15 cellular contexts compared by ENCODE assay signal in the genomic region with DNA sequence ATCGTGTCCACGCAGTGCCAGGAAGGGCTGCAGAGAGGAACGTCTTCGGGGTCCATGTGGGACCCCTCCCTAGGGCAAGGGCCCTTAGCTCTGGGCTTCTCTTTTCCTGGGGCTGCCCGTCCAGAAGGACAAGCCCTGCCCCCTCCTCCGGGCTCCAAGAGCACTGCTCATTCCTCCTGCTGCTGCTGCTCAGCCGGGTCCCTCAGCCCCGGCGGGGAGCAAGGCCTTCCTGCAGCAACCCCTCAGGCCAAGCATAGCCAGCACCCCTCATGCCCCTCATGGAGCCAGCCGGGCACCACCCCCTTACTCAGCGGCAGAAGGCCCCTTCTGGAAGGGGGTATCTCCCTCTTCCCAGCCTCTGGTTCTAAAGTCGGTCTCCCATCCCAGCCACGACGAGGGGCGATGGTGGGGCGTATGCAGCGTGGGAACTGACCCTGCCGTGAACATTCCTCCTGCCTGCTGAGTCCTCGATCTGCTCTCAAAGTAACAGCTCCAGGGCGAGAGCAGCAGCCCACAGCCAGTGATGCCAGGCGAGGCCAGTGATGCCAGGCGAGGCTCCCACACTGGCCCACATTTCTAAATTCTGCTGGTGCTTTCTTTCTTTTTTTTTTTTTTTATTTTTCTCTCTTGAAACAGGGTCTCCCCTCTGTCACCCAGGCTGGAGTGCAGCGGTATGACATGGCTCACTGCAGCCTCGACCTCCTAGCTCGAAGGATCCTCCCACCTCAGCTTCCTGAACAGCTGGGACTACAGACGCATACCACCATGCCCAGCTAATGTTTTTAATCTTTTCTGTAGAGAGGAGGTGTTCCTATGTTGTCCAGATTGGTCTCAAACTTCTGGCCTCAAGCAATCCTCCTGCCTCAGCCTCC.
A peak's percentile ranks its signal among the peaks of the same experiment; 100 is the strongest.
DNase-seq lines count a peak whose midpoint lies in the region; ATAC-seq and TF ChIP-seq lines count a peak whose summit lies in the region.
"Had no signal": no experiment of that assay in that cellular context is flagged by ENCODE, and none has a peak within 500 bp of the region (broad histone marks: within the 10 kb centered on the region; RNA-seq: fewer than 3 reads in every experiment).

No MANE protein-coding gene starts in this region.

- no peaks in the 10 kb centered on the region for H3K36me3 ChIP-seq in duodenal mucosa (ENCODE audit: control insufficient read depth in 1 of 2, insufficient read depth in 2 of 2, low read length in 2 of 2)
- no peaks in the 10 kb centered on the region for H3K36me3 ChIP-seq in naive thymus-derived CD4-positive, alpha-beta T cell (ENCODE audit: control insufficient read depth in 2 of 3, insufficient read depth in 3 of 3, low read length in 3 of 3)
- H3K36me3 ChIP-seq in uterus = no peaks in the 10 kb centered on the region
- no peaks in the 10 kb centered on the region for H3K36me3 ChIP-seq in Karpas-422 (ENCODE audit: insufficient read depth, low read length)

- CTCF ChIA-PET in naive thymus-derived CD4-positive, alpha-beta T cell (lab: Charles Lee) = interaction anchor here (0.5 to 1.5 kb wide), 4 partner anchors 28 to 589 kb away, joined by 3 to 7 read pairs (median 5); no protein-coding TSS in a partner anchor

- no peaks in the 10 kb centered on the region for H3K9me2 ChIP-seq in Karpas-422 (replicated peaks; ENCODE audit: insufficient read depth, low read length)

- no peak overlapping the region for H3K4me2 ChIP-seq in Karpas-422 (ENCODE audit: low read depth, low read length, poor library complexity, severe bottlenecking)

- no peak for TF ChIP-seq POLR2A in uterus (IDR thresholded peaks at IDR 0.05)

- H3K4me1 ChIP-seq in duodenal mucosa (ENCODE audit: control insufficient read depth in 1 of 2, insufficient read depth in 2 of 2, low read length in 2 of 2) = peaks cover 65 to 78% of the 10 kb centered on the region in 2 donors
- H3K4me1 ChIP-seq in naive thymus-derived CD4-positive, alpha-beta T cell (ENCODE audit: control insufficient read depth in 2 of 2, insufficient read depth in 2 of 2, low read length in 2 of 2) = peaks cover 41 to 44% of the 10 kb centered on the region in 2 donors
- peaks cover 0 to 14% of the 10 kb centered on the region in 2 donors for H3K4me1 ChIP-seq in uterus
- no peaks in the 10 kb centered on the region for H3K4me1 ChIP-seq in Karpas-422 (ENCODE audit: low read length)

- H3K79me2 ChIP-seq in Karpas-422 (ENCODE audit: low read length) = no peaks in the 10 kb centered on the region

- H3K9ac ChIP-seq in duodenal mucosa (ENCODE audit: low read depth in 1 of 2, low read length in 2 of 2) (peak overlapping the region in 1 of 2 donors; percentile 19), Karpas-422 (ENCODE audit: low read length) (no peak overlapping the region)

- DNase-seq in activated naive CD8-positive, alpha-beta T cell treated with anti-CD3 and anti-CD28 coated beads for 36 hours = no peak
- DNase-seq in naive thymus-derived CD4-positive, alpha-beta T cell = no peak
- DNase-seq in uterus (peak; percentile 9 to 14), Karpas-422 (no peak), GDM1 (lab: John Stamatoyannopoulos, UW) (no peak), NCI-H510A (lab: John Stamatoyannopoulos, UW) (no peak)
- DNase-seq: ACHN; activated CD8-positive, alpha-beta memory T cell treated with anti-CD3 and anti-CD28 coated beads for 24 hours; activated naive CD4-positive, alpha-beta T cell treated with anti-CD3 and anti-CD28 coated beads, Interleukin-2, amount 50 U/mL, for 16 hours; DMS79; NCI-H146; RPMI8226 had no signal

- H3K4me1 Mint-ChIP-seq in activated naive CD8-positive, alpha-beta T cell (ENCODE audit: low read depth) = peaks cover 62% of the 10 kb centered on the region
- peaks cover 57% of the 10 kb centered on the region for H3K4me1 Mint-ChIP-seq in activated naive CD8-positive, alpha-beta T cell treated with anti-CD3 and anti-CD28 coated beads for 36 hours
- H3K4me1 Mint-ChIP-seq in naive thymus-derived CD4-positive, alpha-beta T cell = peaks cover 14 to 81% (median 68%) of the 10 kb centered on the region in 7 donors

- no peak overlapping the region for H2AFZ ChIP-seq in Karpas-422 (ENCODE audit: low read length)

- ATAC-seq in naive thymus-derived CD4-positive, alpha-beta T cell = no peak
- ATAC-seq: GM12878 had no signal

- peaks cover 62% of the 10 kb centered on the region for H4K20me1 ChIP-seq in Karpas-422 (ENCODE audit: insufficient read depth, low read depth, low read length)

- peak overlapping the region; percentile 78 for H3K27ac Mint-ChIP-seq in activated naive CD8-positive, alpha-beta T cell
- no peak overlapping the region for H3K27ac Mint-ChIP-seq in activated naive CD8-positive, alpha-beta T cell treated with anti-CD3 and anti-CD28 coated beads for 36 hours
- peak overlapping the region in 8 of 9 donors; percentile 64 to 86 (median 74) for H3K27ac Mint-ChIP-seq in naive thymus-derived CD4-positive, alpha-beta T cell

- H3K36me3 Mint-ChIP-seq in activated naive CD8-positive, alpha-beta T cell = no peaks in the 10 kb centered on the region
- no peaks in the 10 kb centered on the region for H3K36me3 Mint-ChIP-seq in activated naive CD8-positive, alpha-beta T cell treated with anti-CD3 and anti-CD28 coated beads for 36 hours
- H3K36me3 Mint-ChIP-seq in naive thymus-derived CD4-positive, alpha-beta T cell = peaks cover 0 to 3% (median 0%) of the 10 kb centered on the region in 5 donors

- POLR2A ChIA-PET in naive thymus-derived CD4-positive, alpha-beta T cell (lab: Charles Lee) = interaction anchor here (0.6 to 20.2 kb wide), 7 partner anchors 10 to 98 kb away, joined by 3 to 362 read pairs (median 3); no protein-coding TSS in a partner anchor

- intact Hi-C loops in naive thymus-derived CD4-positive, alpha-beta T cell (cut with micrococcal nuclease) = no loop called here
- intact Hi-C loops in uterus (cut with DNase I; ENCODE audit: low total_unique reads) = no loop called here

- no peak for TF ChIP-seq CTCF in uterus (IDR thresholded peaks at IDR 0.05)

- no peak overlapping the region for H3K27ac ChIP-seq in duodenal mucosa (ENCODE audit: low read depth, low read length)
- no peak overlapping the region for H3K27ac ChIP-seq in naive thymus-derived CD4-positive, alpha-beta T cell (ENCODE audit: low read depth, low read length)
- no peak overlapping the region for H3K27ac ChIP-seq in uterus
- no peak overlapping the region for H3K27ac ChIP-seq in Karpas-422 (ENCODE audit: low read length)

- H3K27me3 ChIP-seq in duodenal mucosa (ENCODE audit: control insufficient read depth in 1 of 2, insufficient read depth in 2 of 2, low read length in 2 of 2) = no peaks in the 10 kb centered on the region
- H3K27me3 ChIP-seq in naive thymus-derived CD4-positive, alpha-beta T cell (ENCODE audit: control insufficient read depth in 2 of 2, insufficient read depth in 2 of 2, low read length in 2 of 2) = no peaks in the 10 kb centered on the region
- no peaks in the 10 kb centered on the region for H3K27me3 ChIP-seq in uterus
- H3K27me3 ChIP-seq in Karpas-422 (ENCODE audit: low read length) = no peaks in the 10 kb centered on the region

- H3K4me3 ChIP-seq in duodenal mucosa (ENCODE audit: low read depth in 1 of 2, low read length in 2 of 2) (peak overlapping the region; percentile 32 to 44), uterus (no peak overlapping the region), Karpas-422 (ENCODE audit: low read length) (no peak overlapping the region)
- H3K4me3 ChIP-seq in naive thymus-derived CD4-positive, alpha-beta T cell (ENCODE audit: low read length) = no peak overlapping the region
- H3K4me3 ChIP-seq: GM12878 had no signal

- H3K9me3 Mint-ChIP-seq in activated naive CD8-positive, alpha-beta T cell (ENCODE audit: low read depth) = no peaks in the 10 kb centered on the region
- H3K9me3 Mint-ChIP-seq in activated naive CD8-positive, alpha-beta T cell treated with anti-CD3 and anti-CD28 coated beads for 36 hours = no peaks in the 10 kb centered on the region
- H3K9me3 Mint-ChIP-seq in naive thymus-derived CD4-positive, alpha-beta T cell = no peaks in the 10 kb centered on the region

- no peaks in the 10 kb centered on the region for H3K9me3 ChIP-seq in duodenal mucosa (ENCODE audit: control insufficient read depth in 1 of 2, low read length in 2 of 2)
- H3K9me3 ChIP-seq in naive thymus-derived CD4-positive, alpha-beta T cell (ENCODE audit: control insufficient read depth in 2 of 3, low read length in 3 of 3) = no peaks in the 10 kb centered on the region
- H3K9me3 ChIP-seq in uterus = no peaks in the 10 kb centered on the region
- no peaks in the 10 kb centered on the region for H3K9me3 ChIP-seq in Karpas-422 (ENCODE audit: low read length)

- no peak overlapping the region for H3K4me3 Mint-ChIP-seq in activated naive CD8-positive, alpha-beta T cell
- no peak overlapping the region for H3K4me3 Mint-ChIP-seq in activated naive CD8-positive, alpha-beta T cell treated with anti-CD3 and anti-CD28 coated beads for 36 hours
- H3K4me3 Mint-ChIP-seq in naive thymus-derived CD4-positive, alpha-beta T cell = peak overlapping the region in 3 of 10 donors; percentile 21 to 29 (median 26)

- H3K27me3 Mint-ChIP-seq in activated naive CD8-positive, alpha-beta T cell = no peaks in the 10 kb centered on the region
- H3K27me3 Mint-ChIP-seq in activated naive CD8-positive, alpha-beta T cell treated with anti-CD3 and anti-CD28 coated beads for 36 hours = no peaks in the 10 kb centered on the region
- no peaks in the 10 kb centered on the region for H3K27me3 Mint-ChIP-seq in naive thymus-derived CD4-positive, alpha-beta T cell

Comparison
In these comparisons a context has a peak if more than half of its experiments do, and no peak if none do; other contexts are left out.
1. DNase-seq: peak in uterus (2 of 2); none in activated naive CD8-positive, alpha-beta T cell treated with anti-CD3 and anti-CD28 coated beads for 36 hours (single experiment), naive thymus-derived CD4-positive, alpha-beta T cell (0 of 9), Karpas-422 (single experiment), GDM1 (single experiment) and NCI-H510A (single experiment).
2. H3K4me3 ChIP-seq: peak in duodenal mucosa (2 of 2); none in naive thymus-derived CD4-positive, alpha-beta T cell (single experiment), uterus (0 of 2) and Karpas-422 (single experiment).